18 cellular contexts compared by ENCODE assay signal in the genomic region with DNA sequence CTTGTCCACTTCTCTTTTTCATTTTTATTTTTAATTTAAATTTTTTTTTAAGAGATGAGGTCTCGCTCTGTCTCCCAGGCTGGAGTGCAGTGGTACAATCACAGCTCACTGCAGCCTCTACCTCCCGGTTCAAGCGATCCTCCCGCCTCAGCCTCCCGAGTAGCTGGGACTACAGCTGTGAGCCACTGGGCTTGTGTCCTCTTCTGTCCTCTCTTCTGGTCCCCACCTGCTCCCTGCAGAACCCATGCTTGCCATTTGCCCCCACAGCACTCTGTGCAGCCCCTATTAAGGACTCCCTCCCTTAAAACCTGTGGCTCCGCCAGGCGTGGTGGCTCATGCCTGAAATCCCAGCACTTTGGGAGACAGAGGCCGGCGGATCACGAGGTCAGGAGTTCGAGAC. TPM values are rescaled to one million over a fixed set of nuclear protein-coding genes. Genes with fewer than 3 reads are reported as not detected.
DNase-seq lines count a peak whose midpoint lies in the region; ATAC-seq, FAIRE-seq and TF ChIP-seq lines count a peak whose summit lies in the region.
"Had no signal": no experiment of that assay in that cellular context is flagged by ENCODE, and none has a peak within 500 bp of the region (broad histone marks: within the 10 kb centered on the region; RNA-seq: fewer than 3 reads in every experiment).

No MANE protein-coding gene starts in this region.

- H3K9me3 ChIP-seq in GM12878 (replicated peaks; ENCODE audit: control insufficient read depth, insufficient read depth, low read length) (no peaks in the 10 kb centered on the region), lower lobe of right lung (no peaks in the 10 kb centered on the region), smooth muscle cell (replicated peaks; ENCODE audit: low read depth) (no peaks in the 10 kb centered on the region), left lung (no peaks in the 10 kb centered on the region)
- H3K9me3 ChIP-seq: HAP-1 had no signal

- TF ChIP-seq CTCF in GM12878 (IDR thresholded peaks at IDR 0.05 in 2 of 3, conservative IDR thresholded peaks at IDR 0.05 in 1 of 3; ENCODE audit: control insufficient read depth in 2 of 3, extremely low read depth in 1 of 3, insufficient read depth in 1 of 3, low read depth in 3 of 3, low read length in 3 of 3) (no peak), lower lobe of right lung (IDR thresholded peaks at IDR 0.05) (no peak), smooth muscle cell (IDR thresholded peaks at IDR 0.05; ENCODE audit: borderline replicate concordance, insufficient read depth, poor library complexity, severe bottlenecking) (no peak), left lung (IDR thresholded peaks at IDR 0.05) (no peak)

- SMC1A ChIA-PET in GM12878 (lab: Charles Lee; ENCODE audit: uncharacterized antibody, unreplicated experiment): no interaction called here

- H3K4me3 ChIP-seq in GM12878 (no peak overlapping the region), lower lobe of right lung (peak overlapping the region; percentile 33), smooth muscle cell (peak overlapping the region; percentile 38), left lung (no peak overlapping the region)
- H3K4me3 ChIP-seq: HAP-1 had no signal

- H2AFZ ChIP-seq in GM12878 (ENCODE audit: control insufficient read depth, low read depth, low read length) (no peak overlapping the region), smooth muscle cell (ENCODE audit: low read depth) (peak overlapping the region; percentile 85)

- H3F3A ChIP-seq in smooth muscle cell (ENCODE audit: low read depth): no peaks in the 10 kb centered on the region

- H3K79me2 ChIP-seq in GM12878 (ENCODE audit: control insufficient read depth, insufficient read depth, low read length): no peaks in the 10 kb centered on the region
- no peaks in the 10 kb centered on the region for H3K79me2 ChIP-seq in smooth muscle cell (ENCODE audit: low read depth)

- H4K20me1 ChIP-seq in GM12878 (ENCODE audit: control insufficient read depth, insufficient read depth) (no peaks in the 10 kb centered on the region), smooth muscle cell (ENCODE audit: low read depth) (no peaks in the 10 kb centered on the region)

- TF ChIP-seq RAD21 in GM12878 (IDR thresholded peaks at IDR 0.05; ENCODE audit: insufficient read depth, low read depth, low read length): no peak

- intact Hi-C loops in GM12878 (cut with micrococcal nuclease; ENCODE audit: unreplicated experiment) (no loop called here), lower lobe of right lung (cut with DNase I) (no loop called here), left lung (cut with DNase I) (no loop called here)

- no peak for DNase-seq in GM12878 (ENCODE audit: low read depth, low spot score)
- DNase-seq in lower lobe of right lung: no peak
- DNase-seq in smooth muscle cell (lab: John Stamatoyannopoulos, UW; ENCODE audit: unreplicated experiment): no peak
- DNase-seq in OCI-M1 (lab: John Stamatoyannopoulos, UW): no peak
- DNase-seq in NCI-H1048 (lab: John Stamatoyannopoulos, UW): no peak
- DNase-seq in left lung: no peak
- DNase-seq: activated naive CD4-positive, alpha-beta T cell treated with anti-CD3 and anti-CD28 coated beads, Interleukin-2, amount 50 U/mL, for 16 hours; DMS153; KG1; natural killer cell; NCI-H1417 treated with DMSO at 0.1 percent for 48 hours; NCI-H345; stimulated activated naive CD8-positive, alpha-beta T cell treated with anti-CD3 and anti-CD28 coated beads, Interleukin-15, amount 100 ng/mL, for 72 hours had no signal

- 61% methylated on average over 11 of the region's 11 CpGs for WGBS in GM12878 (ENCODE audit: insufficient coverage, insufficient replicate concordance, low lambda C conversion rate, missing lambda C conversion rate)
- 96% methylated on average over 11 of the region's 11 CpGs for WGBS in smooth muscle cell (ENCODE audit: low lambda C conversion rate)

- POLR2A ChIA-PET in GM12878 (lab: Charles Lee): interaction anchor here (0.6 to 1.5 kb wide), 3 partner anchors 11 to 434 kb away, joined by 3 to 4 read pairs (median 4); no protein-coding TSS in a partner anchor

- no peak for TF ChIP-seq POLR2A in GM12878 (IDR thresholded peaks at IDR 0.05; ENCODE audit: low read depth, low read length)

- H3K4me1 ChIP-seq in GM12878 (ENCODE audit: control insufficient read depth, insufficient read depth, low read length) (no peaks in the 10 kb centered on the region), lower lobe of right lung (peaks cover 9% of the 10 kb centered on the region), smooth muscle cell (ENCODE audit: low read depth) (peaks cover 14% of the 10 kb centered on the region), left lung (peaks cover 0 to 5% of the 10 kb centered on the region in 2 donors)

- CTCF ChIA-PET in GM12878 (lab: Yijun Ruan, JAX): interaction anchor here (1.1 to 1.3 kb wide), 2 partner anchors 27 to 101 kb away, joined by 3 read pairs; no protein-coding TSS in a partner anchor

- H3K27ac ChIP-seq in GM12878 (ENCODE audit: control insufficient read depth, insufficient read depth) (no peak overlapping the region), lower lobe of right lung (no peak overlapping the region), smooth muscle cell (ENCODE audit: low read depth) (no peak overlapping the region), left lung (no peak overlapping the region)

- FAIRE-seq in GM12878 (lab: Jason Lieb, UNC): no peak

- no TSS peak for BruUV-seq in GM12878 (replicated peaks; lab: Mats Ljungman, UMichigan)

- H3K4me2 ChIP-seq in GM12878 (ENCODE audit: control insufficient read depth, insufficient read depth) (no peak overlapping the region), smooth muscle cell (peak overlapping the region; percentile 84)

- in situ Hi-C loops in GM12878 (cut with MboI): no loop called here

- H3K27me3 ChIP-seq in GM12878 (replicated peaks in 1 of 2; ENCODE audit: control insufficient read depth in 2 of 2, insufficient read depth in 2 of 2, low read length in 1 of 2): no peaks in the 10 kb centered on the region
- peaks cover 4% of the 10 kb centered on the region for H3K27me3 ChIP-seq in lower lobe of right lung (ENCODE audit: low read depth)
- H3K27me3 ChIP-seq in smooth muscle cell (ENCODE audit: low read depth): no peaks in the 10 kb centered on the region
- peaks cover 0 to 33% of the 10 kb centered on the region in 2 donors for H3K27me3 ChIP-seq in left lung

- no peaks in the 10 kb centered on the region for H3K36me3 ChIP-seq in GM12878 (ENCODE audit: control insufficient read depth in 2 of 2, insufficient read depth in 2 of 2, low read length in 1 of 2)
- H3K36me3 ChIP-seq in lower lobe of right lung: no peaks in the 10 kb centered on the region
- no peaks in the 10 kb centered on the region for H3K36me3 ChIP-seq in smooth muscle cell (ENCODE audit: low read depth)
- no peaks in the 10 kb centered on the region for H3K36me3 ChIP-seq in left lung
- H3K36me3 ChIP-seq: HAP-1 had no signal

- TF ChIP-seq EP300 in GM12878 (IDR thresholded peaks at IDR 0.05; ENCODE audit: borderline replicate concordance in 1 of 2, control insufficient read depth in 1 of 2, low read depth in 2 of 2, low read length in 2 of 2): no peak

- ATAC-seq in GM21723 (IDR thresholded peaks at IDR 0.05; ENCODE audit: unreplicated experiment) (peak; percentile 7), GM12878 (no peak), lower lobe of right lung (no peak), GM18867 (IDR thresholded peaks at IDR 0.05; ENCODE audit: unreplicated experiment) (no peak), left lung (no peak)
- ATAC-seq: activated CD4-positive, CD25-positive, alpha-beta regulatory T cell treated with anti-CD3 and anti-CD28 coated beads, Interleukin-2, amount 50 U/mL, for 24 hours; natural killer cell; Panc1 had no signal

- H3K9ac ChIP-seq in GM12878 (ENCODE audit: control insufficient read depth, insufficient read depth, low read length): no peak overlapping the region
- H3K9ac ChIP-seq in smooth muscle cell (ENCODE audit: low read depth): no peak overlapping the region

- RAD21 ChIA-PET in GM12878 (lab: Charles Lee; ENCODE audit: unreplicated experiment): interaction anchor here (0.7 to 1.0 kb wide), 2 partner anchors 8 to 27 kb away, joined by 4 read pairs; no protein-coding TSS in a partner anchor

TF ChIP-seq in GM12878, 131 proteins besides CTCF, POLR2A, EP300 and RAD21 (continues in another document):
- TF ChIP-seq SMC3 (IDR thresholded peaks at IDR 0.05; ENCODE audit: borderline replicate concordance, low read length) (no peak), HDGF (IDR thresholded peaks at IDR 0.05) (0 out of 2 replicates have a peak, but pooled peaks have one; percentile 62), SREBF1 (IDR thresholded peaks at IDR 0.05; ENCODE audit: low read length) (no peak), ZNF217 (IDR thresholded peaks at IDR 0.05) (no peak)

RNA-seq across cellular contexts. Expression of gene FZD9, which starts 9.1 kb away (rescaled TPM):
- total RNA-seq in GM12878 (2013; cell fraction: nucleolus; rRNA removed): 0.88 and 1.3 TPM in 2 replicates
- total RNA-seq in GM12878 (2014; rRNA removed): 0.05 TPM in 1 of 2 replicates, not detected in the other
- total RNA-seq in GM12878 (2014; rRNA removed; fragmentation: Illumina TruSeq; extraction: Trizol): not detected in 2 replicates
- not detected in 2 replicates for total RNA-seq in GM12878 (2021)
- not detected for polyA plus RNA-seq in GM12878 (2011; ENCODE audit: low read depth)
- polyA plus RNA-seq in GM12878 (2011; rRNA removed): not detected in 2 replicates
- polyA plus RNA-seq in GM12878 (2011; cell fraction: cytosol; rRNA removed): not detected in 2 replicates
- polyA plus RNA-seq in GM12878 (2011; cell fraction: nucleus; rRNA removed): not detected in 2 replicates
- 0.11 and 0.13 TPM in 2 replicates for polyA plus RNA-seq in GM12878 (2012)
- polyA plus RNA-seq in GM12878 (2014; fragmentation: Illumina TruSeq; extraction: Trizol): 0.03 TPM in 1 of 2 replicates, not detected in the other
- not detected for polyA plus RNA-seq in GM12878 (2014; fragmentation: Nextera tagmentation; extraction: Ambion mirVana)
- 0.05 TPM in 1 of 2 replicates, not detected in the other for polyA plus RNA-seq in GM12878 (2014; rRNA removed)
- not detected for polyA plus RNA-seq in GM12878 (2016; fragmentation: Nextera tagmentation; extraction: Ambion mirVana)
- polyA minus RNA-seq in GM12878 (2011; rRNA and poly(A)+ RNA removed): not detected in 2 replicates
- not detected in 2 replicates for polyA minus RNA-seq in GM12878 (2011; cell fraction: cytosol; rRNA and poly(A)+ RNA removed)
- polyA minus RNA-seq in GM12878 (2011; cell fraction: nucleus; rRNA and poly(A)+ RNA removed): not detected in 2 replicates
- total RNA-seq in lower lobe of right lung: 0.92 TPM
- total RNA-seq in smooth muscle cell: 0.58 and 1.3 TPM in 2 replicates
- 1.6 and 3.3 TPM in 2 replicates for polyA plus RNA-seq in smooth muscle cell
- under 1 TPM; 0.41 to 0.55 TPM for total RNA-seq in left lung

Comparison
In these comparisons a context has a peak if more than half of its experiments do, and no peak if none do; other contexts are left out.
1. H3K4me3 ChIP-seq: peak in lower lobe of right lung (single experiment) and smooth muscle cell (single experiment); none in GM12878 (single experiment) and left lung (0 of 2).